ENCODE assay signal across 11 cellular contexts in the genomic region with DNA sequence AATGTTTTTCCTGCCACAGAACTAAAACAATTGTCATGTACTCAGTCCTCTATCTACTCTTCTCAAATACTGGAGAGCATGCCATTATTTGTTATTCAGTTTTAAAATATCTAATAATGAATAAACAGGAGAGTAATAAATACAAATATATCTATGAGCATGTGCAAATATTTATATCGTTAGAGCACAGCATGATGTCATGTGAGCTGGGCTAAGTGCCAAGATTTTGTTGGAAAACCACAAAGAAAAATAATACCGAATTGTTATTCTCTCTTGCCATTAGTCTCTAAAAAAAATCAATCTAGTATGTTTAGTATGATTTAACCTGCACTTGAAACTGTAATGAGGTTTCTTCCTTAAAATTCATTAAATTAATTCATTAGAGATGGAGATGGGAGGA.
A peak's percentile ranks its signal among the peaks of the same experiment; 100 is the strongest.
DNase-seq lines count a peak whose midpoint lies in the region; ATAC-seq and TF ChIP-seq lines count a peak whose summit lies in the region.
"Had no signal": no experiment of that assay in that cellular context is flagged by ENCODE, and none has a peak within 500 bp of the region (broad histone marks: within the 10 kb centered on the region; RNA-seq: fewer than 3 reads in every experiment).

No MANE protein-coding gene starts in this region.

- H3K9ac ChIP-seq in PC-3 (ENCODE audit: low read length) = no peak overlapping the region
- H3K9ac ChIP-seq: BLaER1 treated with 17β-estradiol and CSF1 and Interleukin-3, amounts not matched to agents 10 nM and 100 nM; parathyroid adenoma had no signal

- POLR2A ChIA-PET in MCF 10A (lab: Yijun Ruan, JAX) = no interaction called here
- POLR2A ChIA-PET in PC-3 (lab: Charles Lee; ENCODE audit: unreplicated experiment) = no interaction called here

- no peak for TF ChIP-seq CTCF in MCF 10A (IDR thresholded peaks at IDR 0.05; ENCODE audit: unreplicated experiment)
- no peak for TF ChIP-seq CTCF in breast epithelium (IDR thresholded peaks at IDR 0.05)
- no peak for TF ChIP-seq CTCF in PC-3 (conservative IDR thresholded peaks at IDR 0.05; ENCODE audit: low read depth, low read length)

- H3K9me2 ChIP-seq in PC-3 (replicated peaks; ENCODE audit: low read length) = no peaks in the 10 kb centered on the region

- H2AFZ ChIP-seq in PC-3 (ENCODE audit: low read length) = no peak overlapping the region
- H2AFZ ChIP-seq: parathyroid adenoma had no signal

- intact Hi-C loops in MCF 10A (cut with micrococcal nuclease) (no loop called here), breast epithelium (cut with DNase I; ENCODE audit: low total_unique reads) (no loop called here), PC-3 (cut with micrococcal nuclease) (no loop called here)

- H3K4me1 Mint-ChIP-seq in MCF 10A (ENCODE audit: insufficient read depth, unreplicated experiment) = peaks cover 20% of the 10 kb centered on the region

- CTCF ChIA-PET in MCF 10A (lab: Yijun Ruan, JAX) = no interaction called here
- CTCF ChIA-PET in PC-3 (lab: Charles Lee) = no interaction called here

- H3K27ac Mint-ChIP-seq in MCF 10A (ENCODE audit: low read depth, unreplicated experiment) = no peak overlapping the region

- H3K27ac ChIP-seq in breast epithelium (no peak overlapping the region), PC-3 (ENCODE audit: low read length) (peak overlapping the region; percentile 37)
- H3K27ac ChIP-seq: BLaER1 treated with 17β-estradiol and CSF1 and Interleukin-3, amounts not matched to agents 10 nM and 100 nM; coronary artery; parathyroid adenoma had no signal

- H4K20me1 ChIP-seq in PC-3 (ENCODE audit: low read length) = no peaks in the 10 kb centered on the region
- H4K20me1 ChIP-seq: BLaER1 treated with 17β-estradiol and CSF1 and Interleukin-3, amounts not matched to agents 10 nM and 100 nM had no signal

- no TSS peak for BruUV-seq in MCF 10A (replicated peaks; lab: Mats Ljungman, UMichigan)
- no TSS peak for BruUV-seq in PC-3 (replicated peaks; lab: Mats Ljungman, UMichigan)

- TF ChIP-seq POLR2A in breast epithelium (IDR thresholded peaks at IDR 0.05) = no peak

- H3K9me3 ChIP-seq in breast epithelium (no peaks in the 10 kb centered on the region), PC-3 (ENCODE audit: low read length) (no peaks in the 10 kb centered on the region)
- H3K9me3 ChIP-seq: BLaER1 treated with 17β-estradiol and CSF1 and Interleukin-3, amounts not matched to agents 10 nM and 100 nM had no signal

- H3K9me3 Mint-ChIP-seq in MCF 10A (ENCODE audit: unreplicated experiment) = no peaks in the 10 kb centered on the region

- no peak for ATAC-seq in PC-3

- peaks cover 9% of the 10 kb centered on the region for H3F3A ChIP-seq in PC-3 (ENCODE audit: low read length, unreplicated experiment)

- no peak overlapping the region for H3K4me3 ChIP-seq in breast epithelium
- H3K4me3 ChIP-seq in PC-3 (ENCODE audit: low read length) = no peak overlapping the region
- H3K4me3 ChIP-seq: BLaER1 treated with 17β-estradiol and CSF1 and Interleukin-3, amounts not matched to agents 10 nM and 100 nM; coronary artery had no signal

- peak; percentile 69 for DNase-seq in MCF 10A (ENCODE audit: unreplicated experiment)
- no peak for DNase-seq in breast epithelium (ENCODE audit: low spot score in 2 of 2)
- peak; percentile 72 for DNase-seq in PC-3
- DNase-seq in fibroblast of peridontal ligament (ENCODE audit: extremely low read depth) = peak; percentile 83
- no peak for DNase-seq in activated CD8-positive, alpha-beta memory T cell treated with anti-CD3 and anti-CD28 coated beads, Interleukin-2, amount 50 U/mL, for 4 hours
- no peak for DNase-seq in activated CD4-positive, alpha-beta T cell treated with anti-CD3 and anti-CD28 coated beads for 4 hours
- DNase-seq in stimulated activated CD4-positive, alpha-beta T cell treated with anti-CD3 and anti-CD28 coated beads, Interleukin-2, amount 100 ng/mL, for 24 hours = no peak
- DNase-seq in stimulated activated CD8-positive, alpha-beta memory T cell treated with anti-CD3 and anti-CD28 coated beads, Interleukin-4, amount 100 ng/mL, for 48 hours = no peak

- H3K27me3 Mint-ChIP-seq in MCF 10A (ENCODE audit: insufficient read depth, unreplicated experiment) = no peaks in the 10 kb centered on the region

- no peaks in the 10 kb centered on the region for H3K36me3 Mint-ChIP-seq in MCF 10A (ENCODE audit: insufficient read depth, unreplicated experiment)

- no peaks in the 10 kb centered on the region for H3K79me2 ChIP-seq in PC-3 (ENCODE audit: low read length)
- H3K79me2 ChIP-seq: parathyroid adenoma had no signal

- H3K36me3 ChIP-seq in breast epithelium (no peaks in the 10 kb centered on the region), PC-3 (ENCODE audit: low read depth, low read length) (no peaks in the 10 kb centered on the region)

- no peaks in the 10 kb centered on the region for H3K4me1 ChIP-seq in breast epithelium
- peaks cover 27% of the 10 kb centered on the region for H3K4me1 ChIP-seq in PC-3 (ENCODE audit: insufficient read depth, low read length)
- H3K4me1 ChIP-seq: BLaER1 treated with 17β-estradiol and CSF1 and Interleukin-3, amounts not matched to agents 10 nM and 100 nM; parathyroid adenoma had no signal

- no peak overlapping the region for H3K4me3 Mint-ChIP-seq in MCF 10A (ENCODE audit: unreplicated experiment)

- peak overlapping the region; percentile 34; the same call in 1 of the 2 replicates for H3K4me2 ChIP-seq in PC-3 (ENCODE audit: low read length)
- H3K4me2 ChIP-seq: BLaER1 treated with 17β-estradiol and CSF1 and Interleukin-3, amounts not matched to agents 10 nM and 100 nM had no signal

- H3K27me3 ChIP-seq in breast epithelium = no peaks in the 10 kb centered on the region
- H3K27me3 ChIP-seq in PC-3 (ENCODE audit: low read length) = no peaks in the 10 kb centered on the region
- H3K27me3 ChIP-seq: BLaER1 treated with 17β-estradiol and CSF1 and Interleukin-3, amounts not matched to agents 10 nM and 100 nM had no signal

Comparison
In these comparisons a context has a peak if more than half of its experiments do, and no peak if none do; other contexts are left out.
1. DNase-seq: peak in MCF 10A (single experiment), PC-3 (single experiment) and fibroblast of peridontal ligament (single experiment); none in breast epithelium (0 of 2), activated CD8-positive, alpha-beta memory T cell treated with anti-CD3 and anti-CD28 coated beads, Interleukin-2, amount 50 U/mL, for 4 hours (single experiment), activated CD4-positive, alpha-beta T cell treated with anti-CD3 and anti-CD28 coated beads for 4 hours (0 of 2), stimulated activated CD4-positive, alpha-beta T cell treated with anti-CD3 and anti-CD28 coated beads, Interleukin-2, amount 100 ng/mL, for 24 hours (0 of 2) and stimulated activated CD8-positive, alpha-beta memory T cell treated with anti-CD3 and anti-CD28 coated beads, Interleukin-4, amount 100 ng/mL, for 48 hours (single experiment).